35 cellular contexts compared by ENCODE assay signal in the genomic region with DNA sequence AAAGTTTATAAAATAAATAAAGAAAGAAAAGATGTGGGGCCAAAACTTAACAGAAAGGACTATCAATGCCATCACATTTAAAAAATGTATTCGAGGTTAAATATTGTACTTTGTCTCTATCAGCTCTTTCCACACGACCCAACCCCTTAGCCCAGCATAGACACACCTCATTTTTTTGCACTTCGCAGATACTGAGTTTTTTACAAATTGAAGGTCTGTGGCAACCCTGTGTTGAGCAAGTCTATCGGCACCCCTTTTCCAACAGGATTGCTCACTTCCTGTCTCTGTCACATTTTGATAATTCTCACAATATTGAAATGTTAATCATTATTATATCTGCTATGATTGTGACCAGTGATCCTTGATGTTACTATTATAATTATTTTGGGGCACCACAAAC.
"Had no signal": no experiment of that assay in that cellular context is flagged by ENCODE, and none has a peak within 500 bp of the region (broad histone marks: within the 10 kb centered on the region; RNA-seq: fewer than 3 reads in every experiment).

No MANE protein-coding gene starts in this region.

- H3K9me3 ChIP-seq: adrenal gland, body of pancreas, colonic mucosa, gastroesophageal sphincter had no signal

- H3K4me3 ChIP-seq: adrenal gland, body of pancreas, cardiac muscle cell, colonic mucosa, gastroesophageal sphincter had no signal

- H3K36me3 ChIP-seq: adrenal gland, cardiac muscle cell, colonic mucosa, gastroesophageal sphincter had no signal

- H3K4me1 Mint-ChIP-seq: activated CD4-positive, alpha-beta T cell treated with anti-CD3 and anti-CD28 coated beads for 36 hours; activated CD4-positive, alpha-beta T cell treated with anti-CD3 and anti-CD28 coated beads, Interleukin-2, amount 10 ng/mL, durations not matched to agents 24 days and 14 days; activated CD8-positive, alpha-beta memory T cell treated with anti-CD3 and anti-CD28 coated beads, Interleukin-2, amount 10 ng/mL, durations not matched to agents 7 days and 5 days; activated naive CD4-positive, alpha-beta T cell treated with anti-CD3 and anti-CD28 coated beads, Interleukin-2, amount 50 U/mL, for 24 hours; activated naive CD8-positive, alpha-beta T cell treated with anti-CD3 and anti-CD28 coated beads for 36 hours; activated naive CD8-positive, alpha-beta T cell treated with anti-CD3 and anti-CD28 coated beads, Interleukin-2, amount 50 U/mL, for 24 hours; T-helper 17 cell had no signal

- H3K9me3 Mint-ChIP-seq: activated CD4-positive, alpha-beta memory T cell treated with anti-CD3 and anti-CD28 coated beads for 36 hours; activated CD4-positive, alpha-beta T cell treated with anti-CD3 and anti-CD28 coated beads, Interleukin-2, amount 10 ng/mL, durations not matched to agents 24 days and 14 days; activated naive CD4-positive, alpha-beta T cell treated with anti-CD3 and anti-CD28 coated beads for 36 hours; activated naive CD4-positive, alpha-beta T cell treated with anti-CD3 and anti-CD28 coated beads, Interleukin-2, amount 50 U/mL, for 24 hours; activated naive CD8-positive, alpha-beta T cell treated with anti-CD3 and anti-CD28 coated beads for 36 hours; activated naive CD8-positive, alpha-beta T cell treated with anti-CD3 and anti-CD28 coated beads, Interleukin-2, amount 50 U/mL, for 24 hours; activated T-helper 1 cell treated with anti-CD3 and anti-CD28 coated beads, Interleukin-12 subunit alpha, Interleukin-12 subunit beta, Interleukin-2, Interleukin-4 antibody, amounts not matched to agents 30 ng/mL and 10 ng/mL and 1 ng/mL, durations not matched to agents 14 hours and 24 hours and 36 hours; activated T-helper 2 cell treated with anti-CD3 and anti-CD28 coated beads, Interferon-gamma antibody, Interleukin-2, Interleukin-4, amounts not matched to agents 10 μg/mL and 5 μg/mL and 100 μg/mL, durations not matched to agents 14 hours and 24 hours and 36 hours; endodermal cell; T-helper 2 cell treated with Interferon-gamma antibody and Interleukin-4, amounts not matched to agents 5 μg/mL and 100 μg/mL, for 36 hours had no signal

- H3K27ac ChIP-seq: adrenal gland, body of pancreas, cardiac muscle cell, colonic mucosa, gastroesophageal sphincter had no signal

- H3K4me1 ChIP-seq: adrenal gland, body of pancreas, colonic mucosa, gastroesophageal sphincter had no signal

- H3K36me3 Mint-ChIP-seq: activated CD4-positive, alpha-beta memory T cell treated with anti-CD3 and anti-CD28 coated beads for 36 hours; activated CD8-positive, alpha-beta memory T cell treated with anti-CD3 and anti-CD28 coated beads, Interleukin-2, amount 10 ng/mL, durations not matched to agents 7 days and 5 days; activated naive CD4-positive, alpha-beta T cell treated with anti-CD3 and anti-CD28 coated beads, Interleukin-2, amount 50 U/mL, for 24 hours; activated naive CD8-positive, alpha-beta T cell treated with anti-CD3 and anti-CD28 coated beads for 36 hours had no signal

- ATAC-seq: activated CD4-positive, alpha-beta T cell treated with anti-CD3 and anti-CD28 coated beads for 36 hours; activated CD8-positive, alpha-beta memory T cell treated with anti-CD3 and anti-CD28 coated beads, Interleukin-2, amount 10 ng/mL, durations not matched to agents 7 days and 5 days; activated CD8-positive, alpha-beta T cell treated with anti-CD3 and anti-CD28 coated beads, Interleukin-2, amount 10 ng/mL, durations not matched to agents 7 days and 5 days; activated naive CD8-positive, alpha-beta T cell treated with anti-CD3 and anti-CD28 coated beads, Interleukin-2, amount 50 U/mL, for 24 hours; body of pancreas; esophagus mucosa; gastroesophageal sphincter; T-helper 17 cell had no signal

- DNase-seq: activated CD4-positive, alpha-beta memory T cell treated with anti-CD3 and anti-CD28 coated beads for 36 hours; activated CD4-positive, alpha-beta T cell treated with anti-CD3 and anti-CD28 coated beads for 36 hours; activated CD4-positive, alpha-beta T cell treated with anti-CD3 and anti-CD28 coated beads, Interleukin-2, amount 10 ng/mL, durations not matched to agents 24 days and 14 days; activated CD4-positive, CD25-positive, alpha-beta regulatory T cell; activated CD4-positive, CD25-positive, alpha-beta regulatory T cell treated with anti-CD3 and anti-CD28 coated beads, Interleukin-2, amount 50 U/mL, for 72 hours; activated CD8-positive, alpha-beta memory T cell treated with anti-CD3 and anti-CD28 coated beads, Interleukin-2, amount 10 ng/mL, durations not matched to agents 7 days and 5 days; activated CD8-positive, alpha-beta memory T cell treated with anti-CD3 and anti-CD28 coated beads, Interleukin-2, amount 50 U/mL, for 4 hours; activated CD8-positive, alpha-beta T cell treated with anti-CD3 and anti-CD28 coated beads, Interleukin-2, amount 10 ng/mL, durations not matched to agents 7 days and 5 days; activated effector memory CD4-positive, alpha-beta T cell treated with anti-CD3 and anti-CD28 coated beads, Interleukin-2, amount 50 U/mL, for 16 hours; activated naive CD4-positive, alpha-beta T cell treated with anti-CD3 and anti-CD28 coated beads for 36 hours; activated naive CD8-positive, alpha-beta T cell treated with anti-CD3 and anti-CD28 coated beads for 36 hours; activated naive CD8-positive, alpha-beta T cell treated with anti-CD3 and anti-CD28 coated beads, Interleukin-2, amount 50 U/mL, for 24 hours; activated T-cell treated with anti-CD3 and anti-CD28 coated beads, Interleukin-2, amount 50 U/mL, for 1 hour; activated T-cell treated with anti-CD3 and anti-CD28 coated beads, Interleukin-2, amount 50 U/mL, for 48 hours; adrenal gland; amygdala; aorta; body of pancreas; central memory CD4-positive, alpha-beta T cell; cerebellar nuclear complex; colonic mucosa; effector memory CD4-positive, alpha-beta T cell; endodermal cell; foreskin melanocyte; head of caudate nucleus; T-helper 1 cell; T-helper 17 cell; T1000 had no signal

- H3K27ac Mint-ChIP-seq: activated CD4-positive, alpha-beta memory T cell treated with anti-CD3 and anti-CD28 coated beads for 36 hours; activated CD4-positive, alpha-beta T cell treated with anti-CD3 and anti-CD28 coated beads for 36 hours; activated CD4-positive, alpha-beta T cell treated with anti-CD3 and anti-CD28 coated beads, Interleukin-2, amount 10 ng/mL, durations not matched to agents 24 days and 14 days; activated CD8-positive, alpha-beta memory T cell treated with anti-CD3 and anti-CD28 coated beads, Interleukin-2, amount 10 ng/mL, durations not matched to agents 7 days and 5 days; activated CD8-positive, alpha-beta T cell treated with anti-CD3 and anti-CD28 coated beads, Interleukin-2, amount 10 ng/mL, durations not matched to agents 7 days and 5 days; activated naive CD4-positive, alpha-beta T cell treated with anti-CD3 and anti-CD28 coated beads for 36 hours; activated naive CD4-positive, alpha-beta T cell treated with anti-CD3 and anti-CD28 coated beads, Interleukin-2, amount 50 U/mL, for 24 hours; activated naive CD8-positive, alpha-beta T cell treated with anti-CD3 and anti-CD28 coated beads for 36 hours; activated naive CD8-positive, alpha-beta T cell treated with anti-CD3 and anti-CD28 coated beads, Interleukin-2, amount 50 U/mL, for 24 hours; activated T-helper 1 cell treated with anti-CD3 and anti-CD28 coated beads, Interleukin-12 subunit alpha, Interleukin-12 subunit beta, Interleukin-2, Interleukin-4 antibody, amounts not matched to agents 30 ng/mL and 10 ng/mL and 1 ng/mL, durations not matched to agents 14 hours and 24 hours and 36 hours; activated T-helper 2 cell treated with anti-CD3 and anti-CD28 coated beads, Interferon-gamma antibody, Interleukin-2, Interleukin-4, amounts not matched to agents 10 μg/mL and 5 μg/mL and 100 μg/mL, durations not matched to agents 14 hours and 24 hours and 36 hours; endodermal cell; T-helper 17 cell; T-helper 2 cell treated with Interferon-gamma antibody and Interleukin-4, amounts not matched to agents 5 μg/mL and 100 μg/mL, for 36 hours had no signal

- H3K27me3 ChIP-seq: body of pancreas, cardiac muscle cell, colonic mucosa had no signal

- H3K4me3 Mint-ChIP-seq: activated CD4-positive, alpha-beta memory T cell treated with anti-CD3 and anti-CD28 coated beads for 36 hours; activated CD4-positive, alpha-beta T cell treated with anti-CD3 and anti-CD28 coated beads for 36 hours; activated CD4-positive, alpha-beta T cell treated with anti-CD3 and anti-CD28 coated beads, Interleukin-2, amount 10 ng/mL, durations not matched to agents 24 days and 14 days; activated CD8-positive, alpha-beta memory T cell treated with anti-CD3 and anti-CD28 coated beads, Interleukin-2, amount 10 ng/mL, durations not matched to agents 7 days and 5 days; activated CD8-positive, alpha-beta T cell treated with anti-CD3 and anti-CD28 coated beads, Interleukin-2, amount 10 ng/mL, durations not matched to agents 7 days and 5 days; activated naive CD4-positive, alpha-beta T cell treated with anti-CD3 and anti-CD28 coated beads for 36 hours; activated naive CD4-positive, alpha-beta T cell treated with anti-CD3 and anti-CD28 coated beads, Interleukin-2, amount 50 U/mL, for 24 hours; activated naive CD8-positive, alpha-beta T cell treated with anti-CD3 and anti-CD28 coated beads for 36 hours; activated naive CD8-positive, alpha-beta T cell treated with anti-CD3 and anti-CD28 coated beads, Interleukin-2, amount 50 U/mL, for 24 hours; activated T-helper 1 cell treated with anti-CD3 and anti-CD28 coated beads, Interleukin-12 subunit alpha, Interleukin-12 subunit beta, Interleukin-2, Interleukin-4 antibody, amounts not matched to agents 30 ng/mL and 10 ng/mL and 1 ng/mL, durations not matched to agents 14 hours and 24 hours and 36 hours; endodermal cell; T-helper 17 cell; T-helper 2 cell treated with Interferon-gamma antibody and Interleukin-4, amounts not matched to agents 5 μg/mL and 100 μg/mL, for 36 hours had no signal
